ENCODE assay signal across 1 cellular context in genomic region chr3:127804141-127804540, GRCh38.
TF ChIP-seq lines count a peak whose summit lies in the region.

No MANE protein-coding gene starts in this region.

TF ChIP-seq in IMR-90, 13 proteins besides CTCF, POLR2A, EP300 and RAD21:
- no peak for TF ChIP-seq MXI1 (IDR thresholded peaks at IDR 0.05; ENCODE audit: borderline replicate concordance, low read depth, low read length)
